Comparison of ENCODE assay signal across 1 cellular context in the genomic region with DNA sequence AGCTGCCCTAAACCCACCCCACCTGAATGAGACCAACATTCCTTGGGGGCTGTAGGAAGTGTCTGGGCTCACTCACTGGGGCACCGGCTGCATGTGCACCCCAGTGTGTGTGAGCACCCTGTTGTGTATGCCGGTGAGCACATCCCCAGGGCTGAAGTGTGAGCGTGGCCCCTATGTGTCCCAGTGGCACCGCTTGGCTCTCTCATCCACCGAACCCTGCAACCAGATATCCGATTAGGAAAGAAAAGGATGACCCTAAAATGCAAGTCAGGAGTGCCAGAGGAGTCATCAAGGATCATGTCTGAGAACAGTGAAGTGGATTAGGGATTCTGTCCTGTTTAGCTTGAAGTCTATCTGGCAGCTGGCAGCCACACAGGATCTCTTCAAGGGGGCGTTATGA.
TF ChIP-seq lines count a peak whose summit lies in the region.

No MANE protein-coding gene starts in this region.

TF ChIP-seq in IMR-90, 13 proteins besides CTCF, POLR2A, EP300 and RAD21 (continued from another document):
- TF ChIP-seq CEBPB (IDR thresholded peaks at IDR 0.05; ENCODE audit: low read depth, low read length) (no peak), CHD1 (IDR thresholded peaks at IDR 0.05; ENCODE audit: low read depth, low read length) (no peak), MAFK (IDR thresholded peaks at IDR 0.05; ENCODE audit: low read depth, low read length) (no peak), NFE2L2 (IDR thresholded peaks at IDR 0.05; ENCODE audit: low read depth, low read length) (no peak)
- TF ChIP-seq, protein P1, sequence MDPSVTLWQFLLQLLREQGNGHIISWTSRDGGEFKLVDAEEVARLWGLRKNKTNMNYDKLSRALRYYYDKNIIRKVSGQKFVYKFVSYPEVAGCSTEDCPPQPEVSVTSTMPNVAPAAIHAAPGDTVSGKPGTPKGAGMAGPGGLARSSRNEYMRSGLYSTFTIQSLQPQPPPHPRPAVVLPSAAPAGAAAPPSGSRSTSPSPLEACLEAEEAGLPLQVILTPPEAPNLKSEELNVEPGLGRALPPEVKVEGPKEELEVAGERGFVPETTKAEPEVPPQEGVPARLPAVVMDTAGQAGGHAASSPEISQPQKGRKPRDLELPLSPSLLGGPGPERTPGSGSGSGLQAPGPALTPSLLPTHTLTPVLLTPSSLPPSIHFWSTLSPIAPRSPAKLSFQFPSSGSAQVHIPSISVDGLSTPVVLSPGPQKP (IDR thresholded peaks at IDR 0.05; ENCODE audit: borderline replicate concordance, low read depth, low read length): no peak
